Comparison of ENCODE assay signal across 1 cellular context in genomic region chr2:208015475-208015874, GRCh38.
TF ChIP-seq lines count a peak whose summit lies in the region.

No MANE protein-coding gene starts in this region.

TF ChIP-seq in HEK293, 187 proteins besides CTCF, POLR2A, EP300 and RAD21 (continued from another document):
- TF ChIP-seq PRDM2 (tag by site-specific recombination; IDR thresholded peaks at IDR 0.05; ENCODE audit: borderline replicate concordance) (no peak), PATZ1 (tag by site-specific recombination; IDR thresholded peaks at IDR 0.05) (no peak), ZBTB26 (tag by site-specific recombination; optimal IDR thresholded peaks at IDR 0.05) (no peak), SP7 (tag by site-specific recombination; IDR thresholded peaks at IDR 0.05) (0 out of 2 replicates have a peak, but pooled peaks have one; percentile 22), KLF7 (tag by site-specific recombination; IDR thresholded peaks at IDR 0.05; ENCODE audit: borderline replicate concordance) (no peak), SCRT1 (tag by site-specific recombination; IDR thresholded peaks at IDR 0.05; ENCODE audit: borderline replicate concordance) (peak; percentile 50; the same call in 1 of the 2 replicates), OSR2 (tag by site-specific recombination; IDR thresholded peaks at IDR 0.05) (peak; percentile 84), ZNF843 (tag by site-specific recombination; IDR thresholded peaks at IDR 0.05) (peak; percentile 41; the same call in 1 of the 2 replicates), GLIS1 (tag by site-specific recombination; IDR thresholded peaks at IDR 0.05) (no peak), PRDM4 (tag by site-specific recombination; IDR thresholded peaks at IDR 0.05) (peak; percentile 60; the same call in 1 of the 2 replicates), IKZF3 (tag by site-specific recombination; IDR thresholded peaks at IDR 0.05) (peak; percentile 81), EGR2 (tag by site-specific recombination; IDR thresholded peaks at IDR 0.05; ENCODE audit: low read depth) (no peak), ZNF785 (tag by site-specific recombination; IDR thresholded peaks at IDR 0.05) (no peak), ZBTB8A (tag by site-specific recombination; IDR thresholded peaks at IDR 0.05) (0 out of 2 replicates have a peak, but pooled peaks have one; percentile 15), FEZF1 (tag by site-specific recombination; IDR thresholded peaks at IDR 0.05) (peak; percentile 47; the same call in 1 of the 2 replicates), GLI2 (tag by site-specific recombination; IDR thresholded peaks at IDR 0.05; ENCODE audit: borderline replicate concordance, low read depth) (0 out of 2 replicates have a peak, but pooled peaks have one; percentile 41), HOXA7 (CRISPR knock-in tag; IDR thresholded peaks at IDR 0.05; ENCODE audit: borderline replicate concordance) (no peak), ZNF514 (tag by site-specific recombination; IDR thresholded peaks at IDR 0.05) (no peak), ATF2 (tag by site-specific recombination; IDR thresholded peaks at IDR 0.05; ENCODE audit: low read depth) (0 out of 2 replicates have a peak, but pooled peaks have one; percentile 17), ZNF214 (tag by site-specific recombination; IDR thresholded peaks at IDR 0.05; ENCODE audit: borderline replicate concordance) (no peak), ZNF391 (tag by site-specific recombination; IDR thresholded peaks at IDR 0.05; ENCODE audit: borderline replicate concordance, low read depth) (no peak), ZBTB44 (tag by site-specific recombination; IDR thresholded peaks at IDR 0.05) (peak; percentile 40; the same call in 1 of the 2 replicates), ZNF747 (tag by site-specific recombination; IDR thresholded peaks at IDR 0.05) (no peak), ZNF366 (tag by site-specific recombination; conservative IDR thresholded peaks at IDR 0.05) (peak; percentile 75), OVOL3 (tag by site-specific recombination; IDR thresholded peaks at IDR 0.05) (0 out of 2 replicates have a peak, but pooled peaks have one; percentile 34), ZNF266 (tag by site-specific recombination; IDR thresholded peaks at IDR 0.05; ENCODE audit: low read depth) (no peak), PRDM6 (tag by site-specific recombination; IDR thresholded peaks at IDR 0.05) (peak; percentile 92), WT1 (tag by site-specific recombination; IDR thresholded peaks at IDR 0.05) (peak; percentile 65), ZNF585B (tag by site-specific recombination; IDR thresholded peaks at IDR 0.05) (no peak), ZNF596 (tag by site-specific recombination; IDR thresholded peaks at IDR 0.05) (0 out of 2 replicates have a peak, but pooled peaks have one; percentile 39), ZNF175 (tag by site-specific recombination; IDR thresholded peaks at IDR 0.05) (no peak), ZNF792 (tag by site-specific recombination; IDR thresholded peaks at IDR 0.05) (no peak)
